In genomic region chr14:93183596-93184317, GRCh38 we compare ENCODE assay signal across 8 cellular contexts. TPM values are rescaled to one million over a fixed set of nuclear protein-coding genes. Genes with fewer than 3 reads are reported as not detected.
DNase-seq lines count a peak whose midpoint lies in the region; ATAC-seq and TF ChIP-seq lines count a peak whose summit lies in the region.

No MANE protein-coding gene starts in this region.

- H3K4me1 ChIP-seq in cardiac muscle cell (ENCODE audit: low read depth), result peaks cover 10% of the 10 kb centered on the region
- peaks cover 32% of the 10 kb centered on the region for H3K4me1 ChIP-seq in lower lobe of right lung
- H3K4me1 ChIP-seq in upper lobe of right lung, result peaks cover 26% of the 10 kb centered on the region

- H3K4me3 ChIP-seq in cardiac muscle cell, result peak overlapping the region; percentile 51
- peak overlapping the region; percentile 84 for H3K4me3 ChIP-seq in astrocyte of the spinal cord (ENCODE audit: low read depth, low read length)
- peak overlapping the region; percentile 97 for H3K4me3 ChIP-seq in lower lobe of right lung
- H3K4me3 ChIP-seq in upper lobe of right lung, result peak overlapping the region; percentile 95

- H3K27me3 ChIP-seq in cardiac muscle cell (no peaks in the 10 kb centered on the region), lower lobe of right lung (ENCODE audit: low read depth) (no peaks in the 10 kb centered on the region), upper lobe of right lung (no peaks in the 10 kb centered on the region)

- H3K27ac ChIP-seq in cardiac muscle cell (peak overlapping the region; percentile 94), lower lobe of right lung (peak overlapping the region; percentile 98), upper lobe of right lung (peak overlapping the region; percentile 97)

- no peaks in the 10 kb centered on the region for H3K9me3 ChIP-seq in cardiac muscle cell (ENCODE audit: low read depth)
- H3K9me3 ChIP-seq in lower lobe of right lung, result no peaks in the 10 kb centered on the region
- H3K9me3 ChIP-seq in upper lobe of right lung, result no peaks in the 10 kb centered on the region

- in situ Hi-C loops in astrocyte of the spinal cord (cut with HindIII; ENCODE audit: low sequenced_read_pairs), result no loop called here

- no peak for TF ChIP-seq CTCF in cardiac muscle cell (IDR thresholded peaks at IDR 0.05; ENCODE audit: low read depth, low read length)
- no peak for TF ChIP-seq CTCF in astrocyte of the spinal cord (IDR thresholded peaks at IDR 0.05; ENCODE audit: low read depth, low read length)
- no peak for TF ChIP-seq CTCF in lower lobe of right lung (IDR thresholded peaks at IDR 0.05)
- no peak for TF ChIP-seq CTCF in upper lobe of right lung (IDR thresholded peaks at IDR 0.05)

- H3K36me3 ChIP-seq in cardiac muscle cell (peaks cover 3% of the 10 kb centered on the region), lower lobe of right lung (peaks cover 44% of the 10 kb centered on the region), upper lobe of right lung (peaks cover 29% of the 10 kb centered on the region)

- ATAC-seq in left ventricle myocardium superior, result no peak
- ATAC-seq in lower lobe of right lung, result peak; percentile 15 to 40
- ATAC-seq in upper lobe of right lung, result peak; percentile 19
- ATAC-seq in HG02798 (IDR thresholded peaks at IDR 0.05; ENCODE audit: poor library complexity, unreplicated experiment), result no peak
- no peak for ATAC-seq in GM19463 (IDR thresholded peaks at IDR 0.05; ENCODE audit: unreplicated experiment)

- no peak for DNase-seq in cardiac muscle cell (ENCODE audit: low read depth in 1 of 2, low spot score in 1 of 2)
- DNase-seq in left ventricle myocardium superior, result no peak
- DNase-seq in astrocyte of the spinal cord (ENCODE audit: low read depth, low spot score), result no peak
- DNase-seq in lower lobe of right lung, result no peak
- DNase-seq in upper lobe of right lung, result peak; percentile 66
- no peak for DNase-seq in cortex of kidney (lab: John Stamatoyannopoulos, UW)

- intact Hi-C loops in left ventricle myocardium superior (cut with micrococcal nuclease), result no loop called here
- intact Hi-C loops in lower lobe of right lung (cut with DNase I), result no loop called here
- intact Hi-C loops in upper lobe of right lung (cut with DNase I), result no loop called here

RNA-seq across cellular contexts. Expression of gene MOAP1, which starts 0.9 kb away (rescaled TPM):
- total RNA-seq in cardiac muscle cell, result 85.5 and 99.6 TPM in 2 replicates
- 93.2 and 107 TPM in 2 replicates for polyA plus RNA-seq in cardiac muscle cell
- total RNA-seq in left ventricle myocardium superior, result 54.6 TPM
- 30.3 TPM for total RNA-seq in lower lobe of right lung
- total RNA-seq in upper lobe of right lung, result 34.2 TPM

RNA-seq across cellular contexts. Expression of gene LYSET, which starts 1.4 kb away (rescaled TPM):
- 7.5 and 10.5 TPM in 2 replicates for total RNA-seq in cardiac muscle cell
- polyA plus RNA-seq in cardiac muscle cell, result 42.3 and 48.9 TPM in 2 replicates
- total RNA-seq in left ventricle myocardium superior, result 21.3 TPM
- 43.9 TPM for total RNA-seq in lower lobe of right lung
- 33.0 TPM for total RNA-seq in upper lobe of right lung

RNA-seq across cellular contexts. Expression of gene GON7, which starts 23.1 kb away (rescaled TPM):
- total RNA-seq in cardiac muscle cell, result 9.2 and 18.1 TPM in 2 replicates
- polyA plus RNA-seq in cardiac muscle cell, result 22.2 and 24.6 TPM in 2 replicates
- 16.2 TPM for total RNA-seq in left ventricle myocardium superior
- total RNA-seq in lower lobe of right lung, result 12.9 TPM
- 10.5 TPM for total RNA-seq in upper lobe of right lung

RNA-seq across cellular contexts. Expression of gene UBR7, which starts 23.3 kb away (rescaled TPM):
- 24.6 and 27.2 TPM in 2 replicates for total RNA-seq in cardiac muscle cell
- 29.1 and 31.9 TPM in 2 replicates for polyA plus RNA-seq in cardiac muscle cell
- 22.1 TPM for total RNA-seq in left ventricle myocardium superior
- total RNA-seq in lower lobe of right lung, result 14.5 TPM
- 13.8 TPM for total RNA-seq in upper lobe of right lung

Comparison
In these comparisons a context has a peak if more than half of its experiments do, and no peak if none do; other contexts are left out.
1. ATAC-seq: peak in lower lobe of right lung (2 of 2) and upper lobe of right lung (single experiment); none in left ventricle myocardium superior (single experiment), HG02798 (single experiment) and GM19463 (single experiment).
2. Peak in every context shown above with its lines, with median percentiles within 50 percentile points of each other: H3K27ac ChIP-seq and H3K4me3 ChIP-seq.